Comparison of ENCODE assay signal across 4 cellular contexts in genomic region chr11:78084506-78084905, GRCh38. TPM values are rescaled to one million over a fixed set of nuclear protein-coding genes. Genes with fewer than 3 reads are reported as not detected.
"Had no signal": no experiment of that assay in that cellular context is flagged by ENCODE, and none has a peak within 500 bp of the region (broad histone marks: within the 10 kb centered on the region; RNA-seq: fewer than 3 reads in every experiment).

No MANE protein-coding gene starts in this region.

RNA-seq across cellular contexts. Expression of gene THRSP, which starts 20.8 kb away (rescaled TPM):
- total RNA-seq: activated CD4-positive, alpha-beta memory T cell treated with anti-CD3 and anti-CD28 coated beads, Interleukin-2, amount 10 ng/mL, durations not matched to agents 7 days and 5 days; activated CD8-positive, alpha-beta memory T cell treated with anti-CD3 and anti-CD28 coated beads, Interleukin-2, amount 10 ng/mL, durations not matched to agents 7 days and 5 days; M059J; PC-3 had no signal
